In the genomic region with DNA sequence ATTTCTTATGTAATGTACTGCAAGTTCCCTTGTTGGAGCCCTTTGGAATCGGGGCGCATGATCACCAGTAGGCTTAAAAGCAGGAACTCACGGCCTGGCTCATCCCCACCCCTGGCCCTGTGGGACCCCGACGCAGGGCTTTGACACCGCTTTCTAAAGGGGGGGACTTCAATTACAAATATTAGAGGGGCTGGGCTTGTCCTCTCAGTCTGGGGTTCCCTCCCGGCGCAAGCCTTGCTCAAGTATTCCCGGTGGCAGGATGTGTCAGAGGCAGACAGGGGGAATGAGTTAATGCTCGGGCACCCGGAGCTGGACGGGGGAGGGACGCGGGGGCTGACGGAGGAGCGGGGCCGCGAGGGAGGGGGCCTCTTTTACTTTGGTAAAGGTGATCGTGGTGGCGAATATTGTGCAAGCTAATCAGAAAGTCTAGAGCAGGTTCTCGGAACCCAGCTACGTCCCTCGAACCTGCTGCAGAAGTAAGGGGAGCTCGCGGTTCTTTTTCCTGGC, we compare ENCODE assay signal across 8 cellular contexts. TPM values are rescaled to one million over a fixed set of nuclear protein-coding genes. Genes with fewer than 3 reads are reported as not detected.
DNase-seq lines count a peak whose midpoint lies in the region; ATAC-seq and TF ChIP-seq lines count a peak whose summit lies in the region.

No MANE protein-coding gene starts in this region.

- H3K9ac ChIP-seq in GM23248 = no peak overlapping the region

- H4K20me1 ChIP-seq in GM23248 (ENCODE audit: insufficient read depth) = no peaks in the 10 kb centered on the region

- H3K9me2 ChIP-seq in GM23248 (ENCODE audit: insufficient read depth) = no peaks in the 10 kb centered on the region

- ATAC-seq in T-helper 17 cell (peak; percentile 19), HG02588 (IDR thresholded peaks at IDR 0.05; ENCODE audit: unreplicated experiment) (no peak), HG03378 (IDR thresholded peaks at IDR 0.05; ENCODE audit: unreplicated experiment) (no peak), GM19455 (IDR thresholded peaks at IDR 0.05; ENCODE audit: unreplicated experiment) (no peak)

- no peaks in the 10 kb centered on the region for H3K79me2 ChIP-seq in GM23248 (ENCODE audit: insufficient read depth)

- in situ Hi-C loops in GM23248 (cut with MboI) = no loop called here

- peak overlapping the region; percentile 75 for H3K4me2 ChIP-seq in GM23248 (ENCODE audit: unreplicated experiment)

- no peak overlapping the region for H3K27ac ChIP-seq in GM23248

- H3K36me3 ChIP-seq in GM23248 (ENCODE audit: low read depth) = no peaks in the 10 kb centered on the region

- DNase-seq in GM23248 = peak; percentile 53
- no peak for DNase-seq in T-helper 17 cell
- DNase-seq in fibroblast of mammary gland (ENCODE audit: low read depth) = peak; percentile 42
- no peak for DNase-seq in osteocyte (ENCODE audit: extremely low spot score, unreplicated experiment)
- DNase-seq in GM19240 (ENCODE audit: insufficient read length, low spot score) = no peak

- no peak for TF ChIP-seq CTCF in fibroblast of mammary gland (conservative IDR thresholded peaks at IDR 0.05; ENCODE audit: control insufficient read depth, insufficient read depth, low read depth, low read length)
- no peak for TF ChIP-seq CTCF in osteocyte (IDR thresholded peaks at IDR 0.05)

- H3F3A ChIP-seq in GM23248 (ENCODE audit: insufficient read depth) = peaks cover 7% of the 10 kb centered on the region; the same call in 1 of the 2 replicates

- H3K27me3 ChIP-seq in GM23248 (replicated peaks; ENCODE audit: insufficient read depth) = peaks cover 46% of the 10 kb centered on the region

- H3K27ac Mint-ChIP-seq in T-helper 17 cell (no peak overlapping the region), osteocyte (ENCODE audit: unreplicated experiment) (no peak overlapping the region)

- peak overlapping the region; percentile 79 for H2AFZ ChIP-seq in GM23248

- peaks cover 5% of the 10 kb centered on the region for H3K36me3 Mint-ChIP-seq in T-helper 17 cell (ENCODE audit: low read depth)
- H3K36me3 Mint-ChIP-seq in osteocyte (ENCODE audit: unreplicated experiment) = no peaks in the 10 kb centered on the region

- H3K4me3 ChIP-seq in GM23248 = peak overlapping the region; percentile 54
- H3K4me3 ChIP-seq in fibroblast of mammary gland (ENCODE audit: control insufficient read depth, low read depth, low read length) = peak overlapping the region; percentile 73

- H3K27me3 Mint-ChIP-seq in T-helper 17 cell (peaks cover 66% of the 10 kb centered on the region), osteocyte (ENCODE audit: unreplicated experiment) (peaks cover 75% of the 10 kb centered on the region)

- 1 to 2% methylated on average over 14 to 25 of the region's 25 CpGs for WGBS in GM23248 (ENCODE audit: low coverage in 1 of 2, low lambda C conversion rate in 2 of 2, missing lambda C conversion rate in 2 of 2), 2 experiments

- peak overlapping the region; percentile 82 for H3K4me3 Mint-ChIP-seq in T-helper 17 cell
- H3K4me3 Mint-ChIP-seq in osteocyte (ENCODE audit: unreplicated experiment) = peak overlapping the region; percentile 44

- H3K9me3 Mint-ChIP-seq in osteocyte (ENCODE audit: unreplicated experiment) = no peaks in the 10 kb centered on the region

- H3K4me1 Mint-ChIP-seq in T-helper 17 cell (peaks cover 24% of the 10 kb centered on the region), osteocyte (ENCODE audit: unreplicated experiment) (peaks cover 27% of the 10 kb centered on the region)

- H3K4me1 ChIP-seq in GM23248 (ENCODE audit: insufficient read depth) = peaks cover 4% of the 10 kb centered on the region; the same call in 1 of the 2 replicates

- H3K9me3 ChIP-seq in GM23248 (ENCODE audit: low read depth) = no peaks in the 10 kb centered on the region
- H3K9me3 ChIP-seq in T-helper 17 cell (ENCODE audit: control insufficient read depth, low read length, poor library complexity, severe bottlenecking) = no peaks in the 10 kb centered on the region

RNA-seq across cellular contexts. Expression of a gene that starts 1.2 kb away (rescaled TPM):
- under 0.01 TPM in 1 of 2 replicates, not detected in the other for total RNA-seq in GM23248 (2014; rRNA removed; shearing (Covaris generic))
- 1.3 and 1.9 TPM in 2 replicates for polyA plus RNA-seq in GM23248 (2016; fragmentation: Nextera tagmentation; extraction: Ambion mirVana)
- not detected for total RNA-seq in T-helper 17 cell
- 0.13 and 0.24 TPM in 2 replicates for total RNA-seq in osteocyte

Comparison
In these comparisons a context has a peak if more than half of its experiments do, and no peak if none do; other contexts are left out.
1. DNase-seq: peak in GM23248 (single experiment) and fibroblast of mammary gland (single experiment); none in T-helper 17 cell (0 of 3), osteocyte (single experiment) and GM19240 (single experiment).